19 cellular contexts compared by ENCODE assay signal in genomic region chr10:18197706-18198105, GRCh38. TPM values are rescaled to one million over a fixed set of nuclear protein-coding genes. Genes with fewer than 3 reads are reported as not detected.
"Had no signal": no experiment of that assay in that cellular context is flagged by ENCODE, and none has a peak within 500 bp of the region (broad histone marks: within the 10 kb centered on the region; RNA-seq: fewer than 3 reads in every experiment).

No MANE protein-coding gene starts in this region.

- ATAC-seq: activated T-helper 17 cell treated with anti-CD3 and anti-CD28 coated beads, Interleukin-2, amount 50 U/mL, for 72 hours; left ventricle myocardium superior; sciatic nerve; T-cell had no signal

- H3K36me3 ChIP-seq: tibial artery, vagina had no signal

- H3K27ac ChIP-seq: dorsolateral prefrontal cortex, tibial artery, vagina had no signal

- H3K4me3 Mint-ChIP-seq: activated T-helper 17 cell treated with anti-CD3 and anti-CD28 coated beads, Interleukin-2, amount 50 U/mL, for 72 hours; memory B cell; nephron; T-cell had no signal

- H3K9me3 ChIP-seq: tibial artery, vagina had no signal

- H3K9me3 Mint-ChIP-seq: activated T-helper 17 cell treated with anti-CD3 and anti-CD28 coated beads, Interleukin-2, amount 50 U/mL, for 72 hours; memory B cell; nephron; T-cell had no signal

- H3K27me3 ChIP-seq: dorsolateral prefrontal cortex, tibial artery, vagina had no signal

- H3K4me1 Mint-ChIP-seq: activated T-helper 17 cell treated with anti-CD3 and anti-CD28 coated beads, Interleukin-2, amount 50 U/mL, for 72 hours; memory B cell; T-cell had no signal

- H3K27ac Mint-ChIP-seq: activated T-helper 17 cell treated with anti-CD3 and anti-CD28 coated beads, Interleukin-2, amount 50 U/mL, for 72 hours; memory B cell; nephron; T-cell had no signal

- DNase-seq: activated CD4-positive, alpha-beta T cell treated with anti-CD3 and anti-CD28 coated beads for 1 hour; activated CD4-positive, alpha-beta T cell treated with anti-CD3 and anti-CD28 coated beads, Interleukin-2, amount 50 U/mL, for 4 hours; activated naive CD4-positive, alpha-beta T cell treated with Interleukin-2 at 50 U/mL for 16 hours; dorsolateral prefrontal cortex; hippocampal formation; kidney glomerular epithelial cell; left ventricle myocardium superior; stimulated activated CD4-positive, alpha-beta T cell treated with anti-CD3 and anti-CD28 coated beads, Interleukin-1b, Interleukin-23, amount 100 ng/mL, for 48 hours; T-cell; T-helper 9 cell; tibial artery had no signal

- H3K36me3 Mint-ChIP-seq: memory B cell, T-cell had no signal

- H3K4me3 ChIP-seq: dorsolateral prefrontal cortex, tibial artery, vagina had no signal

- FAIRE-seq: astrocyte had no signal

RNA-seq across cellular contexts. Expression of gene CACNB2, which starts 57.5 kb away (rescaled TPM):
- total RNA-seq: activated T-helper 17 cell treated with anti-CD3 and anti-CD28 coated beads, Interleukin-2, amount 50 U/mL, for 72 hours; bronchial epithelial cell; pulmonary artery endothelial cell; T-cell had no signal
